3 cellular contexts compared by ENCODE assay signal in the genomic region with DNA sequence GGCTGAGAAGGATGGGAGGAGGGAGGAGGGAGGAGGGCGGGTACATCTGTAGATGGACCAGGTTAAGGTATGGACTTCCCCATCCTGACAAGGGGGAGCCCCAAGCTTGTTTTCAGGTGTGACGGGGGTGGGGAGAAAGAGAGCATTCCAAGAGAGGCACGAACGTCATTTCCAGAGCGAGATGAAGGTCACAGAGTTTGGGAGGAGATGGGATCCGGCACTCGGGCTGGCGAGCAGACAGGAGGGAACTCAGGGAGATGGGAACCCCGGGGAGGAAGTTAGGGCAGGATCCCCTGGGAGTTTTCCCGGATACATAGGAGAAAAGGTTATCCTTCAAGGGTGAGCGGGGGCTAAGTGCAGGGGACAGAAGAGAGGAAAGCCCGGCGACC.
TF ChIP-seq lines count a peak whose summit lies in the region.

No MANE protein-coding gene starts in this region.

TF ChIP-seq in liver, 16 proteins besides CTCF, POLR2A, EP300 and RAD21 (continued from another document):
- no peak for TF ChIP-seq REST (IDR thresholded peaks at IDR 0.05)
- no peak for TF ChIP-seq GABPA (IDR thresholded peaks at IDR 0.05 in 1 of 2, conservative IDR thresholded peaks at IDR 0.05 in 1 of 2)
- TF ChIP-seq EGR1 (IDR thresholded peaks at IDR 0.05; ENCODE audit: low read depth in 2 of 2), result no peak
- TF ChIP-seq, protein P1, sequence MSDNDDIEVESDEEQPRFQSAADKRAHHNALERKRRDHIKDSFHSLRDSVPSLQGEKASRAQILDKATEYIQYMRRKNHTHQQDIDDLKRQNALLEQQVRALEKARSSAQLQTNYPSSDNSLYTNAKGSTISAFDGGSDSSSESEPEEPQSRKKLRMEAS (IDR thresholded peaks at IDR 0.05), result no peak
- TF ChIP-seq SP1 (IDR thresholded peaks at IDR 0.05), result no peak
- TF ChIP-seq HNF4G (IDR thresholded peaks at IDR 0.05), result no peak
- no peak for TF ChIP-seq YY1 (IDR thresholded peaks at IDR 0.05)
- TF ChIP-seq HNF4A (conservative IDR thresholded peaks at IDR 0.05), result no peak

TF ChIP-seq in HepG2, 621 proteins besides CTCF, POLR2A, EP300 and RAD21 (continued from another document and continues in another):
- no peak for TF ChIP-seq ZNF567 (CRISPR knock-in tag; IDR thresholded peaks at IDR 0.05; ENCODE audit: borderline replicate concordance)
- TF ChIP-seq ZNF468 (CRISPR knock-in tag; IDR thresholded peaks at IDR 0.05), result no peak
- TF ChIP-seq, protein P2, sequence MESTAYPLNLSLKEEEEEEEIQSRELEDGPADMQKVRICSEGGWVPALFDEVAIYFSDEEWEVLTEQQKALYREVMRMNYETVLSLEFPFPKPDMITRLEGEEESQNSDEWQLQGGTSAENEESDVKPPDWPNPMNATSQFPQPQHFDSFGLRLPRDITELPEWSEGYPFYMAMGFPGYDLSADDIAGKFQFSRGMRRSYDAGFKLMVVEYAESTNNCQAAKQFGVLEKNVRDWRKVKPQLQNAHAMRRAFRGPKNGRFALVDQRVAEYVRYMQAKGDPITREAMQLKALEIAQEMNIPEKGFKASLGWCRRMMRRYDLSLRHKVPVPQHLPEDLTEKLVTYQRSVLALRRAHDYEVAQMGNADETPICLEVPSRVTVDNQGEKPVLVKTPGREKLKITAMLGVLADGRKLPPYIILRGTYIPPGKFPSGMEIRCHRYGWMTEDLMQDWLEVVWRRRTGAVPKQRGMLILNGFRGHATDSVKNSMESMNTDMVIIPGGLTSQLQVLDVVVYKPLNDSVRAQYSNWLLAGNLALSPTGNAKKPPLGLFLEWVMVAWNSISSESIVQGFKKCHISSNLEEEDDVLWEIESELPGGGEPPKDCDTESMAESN (CRISPR knock-in tag; conservative IDR thresholded peaks at IDR 0.05), result no peak
- no peak for TF ChIP-seq SETDB1 (CRISPR knock-in tag; IDR thresholded peaks at IDR 0.05; ENCODE audit: borderline replicate concordance)
- no peak for TF ChIP-seq ZNF496 (CRISPR knock-in tag; IDR thresholded peaks at IDR 0.05; ENCODE audit: insufficient replicate concordance)
- TF ChIP-seq, protein P3, sequence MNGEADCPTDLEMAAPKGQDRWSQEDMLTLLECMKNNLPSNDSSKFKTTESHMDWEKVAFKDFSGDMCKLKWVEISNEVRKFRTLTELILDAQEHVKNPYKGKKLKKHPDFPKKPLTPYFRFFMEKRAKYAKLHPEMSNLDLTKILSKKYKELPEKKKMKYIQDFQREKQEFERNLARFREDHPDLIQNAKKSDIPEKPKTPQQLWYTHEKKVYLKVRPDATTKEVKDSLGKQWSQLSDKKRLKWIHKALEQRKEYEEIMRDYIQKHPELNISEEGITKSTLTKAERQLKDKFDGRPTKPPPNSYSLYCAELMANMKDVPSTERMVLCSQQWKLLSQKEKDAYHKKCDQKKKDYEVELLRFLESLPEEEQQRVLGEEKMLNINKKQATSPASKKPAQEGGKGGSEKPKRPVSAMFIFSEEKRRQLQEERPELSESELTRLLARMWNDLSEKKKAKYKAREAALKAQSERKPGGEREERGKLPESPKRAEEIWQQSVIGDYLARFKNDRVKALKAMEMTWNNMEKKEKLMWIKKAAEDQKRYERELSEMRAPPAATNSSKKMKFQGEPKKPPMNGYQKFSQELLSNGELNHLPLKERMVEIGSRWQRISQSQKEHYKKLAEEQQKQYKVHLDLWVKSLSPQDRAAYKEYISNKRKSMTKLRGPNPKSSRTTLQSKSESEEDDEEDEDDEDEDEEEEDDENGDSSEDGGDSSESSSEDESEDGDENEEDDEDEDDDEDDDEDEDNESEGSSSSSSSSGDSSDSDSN (CRISPR knock-in tag; IDR thresholded peaks at IDR 0.05), result no peak
- no peak for TF ChIP-seq ZNF776 (CRISPR knock-in tag; IDR thresholded peaks at IDR 0.05)
- TF ChIP-seq AGO2 (optimal IDR thresholded peaks at IDR 0.05; ENCODE audit: low read depth, low read length), result no peak
- TF ChIP-seq SATB2 (CRISPR knock-in tag; IDR thresholded peaks at IDR 0.05), result no peak
- TF ChIP-seq, protein P4, sequence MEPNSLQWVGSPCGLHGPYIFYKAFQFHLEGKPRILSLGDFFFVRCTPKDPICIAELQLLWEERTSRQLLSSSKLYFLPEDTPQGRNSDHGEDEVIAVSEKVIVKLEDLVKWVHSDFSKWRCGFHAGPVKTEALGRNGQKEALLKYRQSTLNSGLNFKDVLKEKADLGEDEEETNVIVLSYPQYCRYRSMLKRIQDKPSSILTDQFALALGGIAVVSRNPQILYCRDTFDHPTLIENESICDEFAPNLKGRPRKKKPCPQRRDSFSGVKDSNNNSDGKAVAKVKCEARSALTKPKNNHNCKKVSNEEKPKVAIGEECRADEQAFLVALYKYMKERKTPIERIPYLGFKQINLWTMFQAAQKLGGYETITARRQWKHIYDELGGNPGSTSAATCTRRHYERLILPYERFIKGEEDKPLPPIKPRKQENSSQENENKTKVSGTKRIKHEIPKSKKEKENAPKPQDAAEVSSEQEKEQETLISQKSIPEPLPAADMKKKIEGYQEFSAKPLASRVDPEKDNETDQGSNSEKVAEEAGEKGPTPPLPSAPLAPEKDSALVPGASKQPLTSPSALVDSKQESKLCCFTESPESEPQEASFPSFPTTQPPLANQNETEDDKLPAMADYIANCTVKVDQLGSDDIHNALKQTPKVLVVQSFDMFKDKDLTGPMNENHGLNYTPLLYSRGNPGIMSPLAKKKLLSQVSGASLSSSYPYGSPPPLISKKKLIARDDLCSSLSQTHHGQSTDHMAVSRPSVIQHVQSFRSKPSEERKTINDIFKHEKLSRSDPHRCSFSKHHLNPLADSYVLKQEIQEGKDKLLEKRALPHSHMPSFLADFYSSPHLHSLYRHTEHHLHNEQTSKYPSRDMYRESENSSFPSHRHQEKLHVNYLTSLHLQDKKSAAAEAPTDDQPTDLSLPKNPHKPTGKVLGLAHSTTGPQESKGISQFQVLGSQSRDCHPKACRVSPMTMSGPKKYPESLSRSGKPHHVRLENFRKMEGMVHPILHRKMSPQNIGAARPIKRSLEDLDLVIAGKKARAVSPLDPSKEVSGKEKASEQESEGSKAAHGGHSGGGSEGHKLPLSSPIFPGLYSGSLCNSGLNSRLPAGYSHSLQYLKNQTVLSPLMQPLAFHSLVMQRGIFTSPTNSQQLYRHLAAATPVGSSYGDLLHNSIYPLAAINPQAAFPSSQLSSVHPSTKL (CRISPR knock-in tag; IDR thresholded peaks at IDR 0.05), result no peak
- no peak for TF ChIP-seq NFIB (CRISPR knock-in tag; IDR thresholded peaks at IDR 0.05; ENCODE audit: borderline replicate concordance)
- TF ChIP-seq, protein P5, sequence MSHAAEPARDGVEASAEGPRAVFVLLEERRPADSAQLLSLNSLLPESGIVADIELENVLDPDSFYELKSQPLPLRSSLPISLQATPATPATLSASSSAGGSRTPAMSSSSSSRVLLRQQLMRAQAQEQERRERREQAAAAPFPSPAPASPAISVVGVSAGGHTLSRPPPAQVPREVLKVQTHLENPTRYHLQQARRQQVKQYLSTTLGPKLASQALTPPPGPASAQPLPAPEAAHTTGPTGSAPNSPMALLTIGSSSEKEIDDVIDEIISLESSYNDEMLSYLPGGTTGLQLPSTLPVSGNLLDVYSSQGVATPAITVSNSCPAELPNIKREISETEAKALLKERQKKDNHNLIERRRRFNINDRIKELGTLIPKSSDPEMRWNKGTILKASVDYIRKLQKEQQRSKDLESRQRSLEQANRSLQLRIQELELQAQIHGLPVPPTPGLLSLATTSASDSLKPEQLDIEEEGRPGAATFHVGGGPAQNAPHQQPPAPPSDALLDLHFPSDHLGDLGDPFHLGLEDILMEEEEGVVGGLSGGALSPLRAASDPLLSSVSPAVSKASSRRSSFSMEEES (CRISPR knock-in tag; IDR thresholded peaks at IDR 0.05), result no peak
- no peak for TF ChIP-seq IKZF5 (CRISPR knock-in tag; IDR thresholded peaks at IDR 0.05)

TF ChIP-seq in neural cell, 6 proteins besides CTCF, POLR2A, EP300 and RAD21 (continued from another document):
- TF ChIP-seq REST (IDR thresholded peaks at IDR 0.05; ENCODE audit: borderline replicate concordance), result no peak
- TF ChIP-seq MXI1 (conservative IDR thresholded peaks at IDR 0.05; ENCODE audit: poor library complexity, severe bottlenecking), result no peak
- no peak for TF ChIP-seq EZH2 (IDR thresholded peaks at IDR 0.05; ENCODE audit: borderline replicate concordance, insufficient read depth, low read length, poor library complexity, severe bottlenecking)
